1 cellular context compared by ENCODE assay signal in the genomic region with DNA sequence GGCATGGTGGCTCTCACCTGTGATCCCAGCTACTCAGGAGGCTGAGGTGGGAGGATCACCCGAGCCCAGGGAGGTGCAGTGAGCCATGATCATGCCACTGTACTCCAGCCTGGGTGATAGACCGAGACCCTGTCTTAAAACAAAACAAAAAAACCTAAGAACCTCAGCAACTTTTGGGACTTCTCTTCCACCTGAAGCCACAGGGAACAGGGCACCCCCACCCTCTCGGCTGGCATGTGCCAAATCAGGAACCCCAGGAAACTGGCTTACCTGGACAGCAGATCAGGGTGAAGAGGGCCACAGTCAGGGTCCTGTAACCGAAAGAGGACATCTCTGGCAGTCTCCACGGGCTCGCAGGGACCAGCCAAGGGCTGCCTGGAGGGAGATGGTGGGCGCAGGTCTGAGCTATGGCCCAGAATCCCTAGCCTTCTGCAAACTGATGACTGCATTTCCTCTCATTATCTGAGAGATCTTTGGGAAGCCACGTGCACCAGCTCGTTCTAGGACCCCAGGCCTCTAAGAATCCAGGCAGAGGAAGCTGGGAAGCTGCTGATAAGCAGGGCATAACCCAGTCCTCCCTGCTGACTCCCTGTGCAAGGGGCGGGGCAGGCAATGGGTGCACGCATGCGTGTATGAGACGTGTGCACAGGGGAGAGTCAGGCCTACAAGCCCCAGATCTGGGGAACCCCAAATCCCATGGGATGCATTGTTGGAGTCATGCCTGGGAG.
TF ChIP-seq lines count a peak whose summit lies in the region.

No MANE protein-coding gene starts in this region.

TF ChIP-seq in K562, 482 proteins besides CTCF, POLR2A, EP300 and RAD21 (continued from another document and continues in another):
- peak; percentile 73 for TF ChIP-seq LEF1 (IDR thresholded peaks at IDR 0.05)
- TF ChIP-seq ARID2 (IDR thresholded peaks at IDR 0.05), result no peak
- TF ChIP-seq RCOR1 (IDR thresholded peaks at IDR 0.05; ENCODE audit: borderline replicate concordance in 1 of 2, low read depth in 2 of 2, low read length in 2 of 2), result peak; percentile 17 to 87; a peak in 3 of 4 replicates
- no peak for TF ChIP-seq ARID4B (CRISPR knock-in tag; IDR thresholded peaks at IDR 0.05)
- TF ChIP-seq TRIM24 (IDR thresholded peaks at IDR 0.05), result peak in 1 of 2 experiments; percentile 58; a peak in 1 of 4 replicates
- no peak for TF ChIP-seq NKRF (IDR thresholded peaks at IDR 0.05; ENCODE audit: borderline replicate concordance)
- TF ChIP-seq FOXA3 (CRISPR knock-in tag; conservative IDR thresholded peaks at IDR 0.05 in 1 of 2, IDR thresholded peaks at IDR 0.05 in 1 of 2), result no peak
- peak; percentile 96 for TF ChIP-seq ARID1B (IDR thresholded peaks at IDR 0.05)
- TF ChIP-seq JUND (IDR thresholded peaks at IDR 0.05; ENCODE audit: borderline replicate concordance, low read depth, low read length), result peak; percentile 90
- peak; percentile 91; the same call in 2 of the 3 replicates for TF ChIP-seq JUND (tag; IDR thresholded peaks at IDR 0.05; ENCODE audit: borderline replicate concordance, low read depth, low read length)
- 0 out of 2 replicates have a peak, but pooled peaks have one; percentile 57 for TF ChIP-seq SMAD4 (CRISPR knock-in tag; conservative IDR thresholded peaks at IDR 0.05)
- TF ChIP-seq SMARCA4 (IDR thresholded peaks at IDR 0.05), result peak; percentile 91
- TF ChIP-seq, protein P1, sequence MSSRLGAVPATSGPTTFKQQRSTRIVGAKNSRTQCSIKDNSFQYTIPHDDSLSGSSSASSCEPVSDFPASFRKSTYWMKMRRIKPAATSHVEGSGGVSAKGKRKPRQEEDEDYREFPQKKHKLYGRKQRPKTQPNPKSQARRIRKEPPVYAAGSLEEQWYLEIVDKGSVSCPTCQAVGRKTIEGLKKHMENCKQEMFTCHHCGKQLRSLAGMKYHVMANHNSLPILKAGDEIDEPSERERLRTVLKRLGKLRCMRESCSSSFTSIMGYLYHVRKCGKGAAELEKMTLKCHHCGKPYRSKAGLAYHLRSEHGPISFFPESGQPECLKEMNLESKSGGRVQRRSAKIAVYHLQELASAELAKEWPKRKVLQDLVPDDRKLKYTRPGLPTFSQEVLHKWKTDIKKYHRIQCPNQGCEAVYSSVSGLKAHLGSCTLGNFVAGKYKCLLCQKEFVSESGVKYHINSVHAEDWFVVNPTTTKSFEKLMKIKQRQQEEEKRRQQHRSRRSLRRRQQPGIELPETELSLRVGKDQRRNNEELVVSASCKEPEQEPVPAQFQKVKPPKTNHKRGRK (tag; IDR thresholded peaks at IDR 0.05), result no peak
- TF ChIP-seq, protein P2, sequence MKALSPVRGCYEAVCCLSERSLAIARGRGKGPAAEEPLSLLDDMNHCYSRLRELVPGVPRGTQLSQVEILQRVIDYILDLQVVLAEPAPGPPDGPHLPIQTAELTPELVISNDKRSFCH (CRISPR knock-in tag; IDR thresholded peaks at IDR 0.05), result no peak
- TF ChIP-seq, protein P2 (tag; IDR thresholded peaks at IDR 0.05), result no peak
- peak; percentile 94 for TF ChIP-seq TCF3 (CRISPR knock-in tag; IDR thresholded peaks at IDR 0.05)
- TF ChIP-seq ZNF696 (CRISPR knock-in tag; conservative IDR thresholded peaks at IDR 0.05), result no peak
- peak; percentile 28; the same call in 1 of the 2 replicates for TF ChIP-seq NBN (IDR thresholded peaks at IDR 0.05; ENCODE audit: low read depth)
- peak in 1 of 2 experiments; percentile 44; a peak in 1 of 4 replicates for TF ChIP-seq KDM4B (IDR thresholded peaks at IDR 0.05; ENCODE audit: borderline replicate concordance in 2 of 2, low read depth in 1 of 2)
- no peak for TF ChIP-seq PATZ1 (CRISPR knock-in tag; IDR thresholded peaks at IDR 0.05; ENCODE audit: borderline replicate concordance)
- peak in 1 of 2 experiments; percentile 87; a peak in 1 of 4 replicates for TF ChIP-seq TEAD1 (CRISPR knock-in tag; IDR thresholded peaks at IDR 0.05)
- peak; percentile 74 to 76 for TF ChIP-seq KDM1A (IDR thresholded peaks at IDR 0.05)
- TF ChIP-seq BCL6 (CRISPR knock-in tag; IDR thresholded peaks at IDR 0.05), result peak; percentile 43; the same call in 1 of the 2 replicates
- no peak for TF ChIP-seq ATF6 (CRISPR knock-in tag; IDR thresholded peaks at IDR 0.05)
- peak; percentile 74; the same call in 1 of the 2 replicates for TF ChIP-seq ZNF644 (tag; IDR thresholded peaks at IDR 0.05; ENCODE audit: low read depth)
- no peak for TF ChIP-seq ARHGAP35 (IDR thresholded peaks at IDR 0.05; ENCODE audit: partially characterized antibody)
- TF ChIP-seq DMBX1 (CRISPR knock-in tag; IDR thresholded peaks at IDR 0.05; ENCODE audit: borderline replicate concordance), result peak; percentile 61; the same call in 1 of the 2 replicates
- TF ChIP-seq SOX6 (IDR thresholded peaks at IDR 0.05), result peak; percentile 89
- no peak for TF ChIP-seq NR2C1 (IDR thresholded peaks at IDR 0.05)
- TF ChIP-seq NR2C1 (tag; IDR thresholded peaks at IDR 0.05), result no peak; the same call in 1 of the 2 replicates
- TF ChIP-seq, protein P3, sequence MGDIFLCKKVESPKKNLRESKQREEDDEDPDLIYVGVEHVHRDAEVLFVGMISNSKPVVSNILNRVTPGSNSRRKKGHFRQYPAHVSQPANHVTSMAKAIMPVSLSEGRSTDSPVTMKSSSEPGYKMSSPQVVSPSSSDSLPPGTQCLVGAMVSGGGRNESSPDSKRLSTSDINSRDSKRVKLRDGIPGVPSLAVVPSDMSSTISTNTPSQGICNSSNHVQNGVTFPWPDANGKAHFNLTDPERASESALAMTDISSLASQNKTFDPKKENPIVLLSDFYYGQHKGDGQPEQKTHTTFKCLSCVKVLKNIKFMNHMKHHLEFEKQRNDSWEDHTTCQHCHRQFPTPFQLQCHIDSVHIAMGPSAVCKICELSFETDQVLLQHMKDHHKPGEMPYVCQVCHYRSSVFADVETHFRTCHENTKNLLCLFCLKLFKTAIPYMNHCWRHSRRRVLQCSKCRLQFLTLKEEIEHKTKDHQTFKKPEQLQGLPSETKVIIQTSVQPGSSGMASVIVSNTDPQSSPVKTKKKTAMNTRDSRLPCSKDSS (IDR thresholded peaks at IDR 0.05; ENCODE audit: low read depth, partially characterized antibody), result no peak
- TF ChIP-seq UBTF (IDR thresholded peaks at IDR 0.05; ENCODE audit: borderline replicate concordance in 1 of 2, low read depth in 2 of 2, low read length in 2 of 2), result 0 out of 4 replicates have a peak, but pooled peaks of 1 of the 2 experiments have one; percentile 20
- TF ChIP-seq CBFA2T3 (IDR thresholded peaks at IDR 0.05), result peak; percentile 93
- TF ChIP-seq TCF7L2 (IDR thresholded peaks at IDR 0.05; ENCODE audit: low read depth, low read length), result no peak
- TF ChIP-seq NR4A1 (CRISPR knock-in tag; IDR thresholded peaks at IDR 0.05), result no peak
- 0 out of 2 replicates have a peak, but pooled peaks have one; percentile 69 for TF ChIP-seq NR4A1 (tag; IDR thresholded peaks at IDR 0.05)
- TF ChIP-seq HDAC8 (tag; IDR thresholded peaks at IDR 0.05), result no peak
- peak; percentile 63; the same call in 1 of the 2 replicates for TF ChIP-seq PHF8 (IDR thresholded peaks at IDR 0.05; ENCODE audit: borderline replicate concordance, low read length)
- no peak for TF ChIP-seq ZNF436 (CRISPR knock-in tag; IDR thresholded peaks at IDR 0.05)
- TF ChIP-seq RFX7 (CRISPR knock-in tag; IDR thresholded peaks at IDR 0.05), result no peak
- TF ChIP-seq HNRNPK (IDR thresholded peaks at IDR 0.05; ENCODE audit: low read depth, low read length, poor library complexity, severe bottlenecking), result no peak
- TF ChIP-seq SREBF1 (IDR thresholded peaks at IDR 0.05; ENCODE audit: borderline replicate concordance, low read depth, low read length), result no peak
